In genomic region chr7:87413951-87414381, GRCh38 we compare ENCODE assay signal across 14 cellular contexts.
DNase-seq lines count a peak whose midpoint lies in the region; ATAC-seq and TF ChIP-seq lines count a peak whose summit lies in the region.
"Had no signal": no experiment of that assay in that cellular context is flagged by ENCODE, and none has a peak within 500 bp of the region (broad histone marks: within the 10 kb centered on the region; RNA-seq: fewer than 3 reads in every experiment).

No MANE protein-coding gene starts in this region.

- H3K4me2 ChIP-seq in mesenchymal stem cell (ENCODE audit: low read length, poor library complexity, severe bottlenecking), result no peak overlapping the region

- intact Hi-C loops in upper lobe of right lung (cut with DNase I), result loop anchor here (5.0 kb wide), 1 partner anchor 102 kb away; no protein-coding TSS in a partner anchor

- CTCF ChIA-PET in AG04449 (lab: Yijun Ruan, JAX), result interaction anchor here (0.6 to 19.3 kb wide), 11 partner anchors 9 to 280 kb away, joined by 4 to 488 read pairs (median 18); no protein-coding TSS in a partner anchor

- H3K4ac ChIP-seq in mesenchymal stem cell (ENCODE audit: low read depth in 1 of 2, low read length in 2 of 2), result peak overlapping the region in 1 of 2 experiments; percentile 33

- H3K4me1 ChIP-seq in mesenchymal stem cell (ENCODE audit: control insufficient read depth, insufficient read depth, low read depth, low read length) (peaks cover 4% of the 10 kb centered on the region), upper lobe of right lung (no peaks in the 10 kb centered on the region)
- H3K4me1 ChIP-seq: BE2C had no signal

- H3K27ac ChIP-seq in brain microvascular endothelial cell (no peak overlapping the region), mesenchymal stem cell (ENCODE audit: low read length, poor library complexity, severe bottlenecking) (peak overlapping the region; percentile 75), upper lobe of right lung (no peak overlapping the region)
- H3K27ac ChIP-seq: SJSA1 had no signal

- peak overlapping the region; percentile 74 for H2AK5ac ChIP-seq in mesenchymal stem cell (ENCODE audit: low read length, severe bottlenecking)

- no peak overlapping the region for H3K23ac ChIP-seq in mesenchymal stem cell (ENCODE audit: low read length in 2 of 2)

- H3K9ac ChIP-seq in mesenchymal stem cell (ENCODE audit: low read length), result peak overlapping the region; percentile 64

- H2AFZ ChIP-seq in mesenchymal stem cell (ENCODE audit: low read depth, low read length), result no peak overlapping the region

- H3K4me3 ChIP-seq in AG04449 (ENCODE audit: low read depth, low read length) (no peak overlapping the region), brain microvascular endothelial cell (ENCODE audit: low read depth, low read length) (no peak overlapping the region), mesenchymal stem cell (ENCODE audit: insufficient read depth in 1 of 2, low read depth in 1 of 2, low read length in 2 of 2) (no peak overlapping the region), upper lobe of right lung (no peak overlapping the region)
- H3K4me3 ChIP-seq: SJSA1 had no signal

- H2BK12ac ChIP-seq in mesenchymal stem cell (ENCODE audit: low read length in 2 of 2), result peak overlapping the region in 1 of 2 experiments; percentile 29

- no peaks in the 10 kb centered on the region for H3K36me3 ChIP-seq in brain microvascular endothelial cell (replicated peaks)
- no peaks in the 10 kb centered on the region for H3K36me3 ChIP-seq in mesenchymal stem cell (ENCODE audit: control insufficient read depth in 1 of 2, insufficient read depth in 2 of 2, low read depth in 1 of 2, low read length in 2 of 2)
- no peaks in the 10 kb centered on the region for H3K36me3 ChIP-seq in upper lobe of right lung
- H3K36me3 ChIP-seq: BE2C, SJSA1 had no signal

- POLR2A ChIA-PET in AG04449 (lab: Yijun Ruan, JAX), result interaction anchor here (0.8 to 1.0 kb wide), 2 partner anchors 69 to 261 kb away, joined by 3 read pairs; partner anchors contain the start of genes CROT and DMTF1

- H3K18ac ChIP-seq in mesenchymal stem cell (ENCODE audit: low read depth in 1 of 2, low read length in 2 of 2), result peak overlapping the region in 1 of 2 experiments; percentile 77

- DNase-seq in AG04449 (ENCODE audit: low read depth, low spot score), result peak; percentile 28
- peak; percentile 15 for DNase-seq in HK-2 (ENCODE audit: unreplicated experiment)
- peak; percentile 25 for DNase-seq in brain microvascular endothelial cell
- peak; percentile 39 for DNase-seq in mesenchymal stem cell
- no peak for DNase-seq in 8988T
- no peak for DNase-seq in upper lobe of right lung
- DNase-seq: activated CD4-positive, alpha-beta T cell treated with anti-CD3 and anti-CD28 coated beads for 48 hours; activated gamma-delta T cell treated with Interleukin-2 at 50 U/mL for 16 hours; BE2C; NCI-H526; stimulated activated naive CD4-positive, alpha-beta T cell treated with Interleukin-2 at 50 U/mL for 16 hours had no signal

- H3K9me3 ChIP-seq in mesenchymal stem cell (ENCODE audit: control insufficient read depth, low read length) (no peaks in the 10 kb centered on the region), upper lobe of right lung (no peaks in the 10 kb centered on the region)
- H3K9me3 ChIP-seq: BE2C, SJSA1 had no signal

- H2BK15ac ChIP-seq in mesenchymal stem cell (ENCODE audit: low read depth, poor library complexity, severe bottlenecking), result no peak overlapping the region

- WGBS in mesenchymal stem cell, result 70% methylated on average over 2 of the region's 3 CpGs

- H4K91ac ChIP-seq in mesenchymal stem cell (ENCODE audit: low read length), result no peak overlapping the region

- H3K14ac ChIP-seq in mesenchymal stem cell (ENCODE audit: low read length in 2 of 2), result no peak overlapping the region

- H3K79me1 ChIP-seq in mesenchymal stem cell (replicated peaks; ENCODE audit: low read length, poor library complexity, severe bottlenecking), result no peaks in the 10 kb centered on the region

- ATAC-seq in GM18502 (IDR thresholded peaks at IDR 0.05; ENCODE audit: poor library complexity, unreplicated experiment) (no peak), GM18498 (IDR thresholded peaks at IDR 0.05; ENCODE audit: unreplicated experiment) (no peak), upper lobe of right lung (no peak)

- no peak overlapping the region for H4K8ac ChIP-seq in mesenchymal stem cell (ENCODE audit: low read length)

- in situ Hi-C loops in brain microvascular endothelial cell (cut with HindIII; ENCODE audit: low pct_ligation_motif_present, low sequenced_read_pairs), result loop anchor here (25.0 kb wide), 1 partner anchor 102 kb away; no protein-coding TSS in a partner anchor

- peak overlapping the region; percentile 40 for H2BK5ac ChIP-seq in mesenchymal stem cell (ENCODE audit: low read depth, low read length, poor library complexity, severe bottlenecking)

- TF ChIP-seq CTCF in AG04449 (IDR thresholded peaks at IDR 0.05; ENCODE audit: insufficient read depth, low read length, missing control alignments) (no peak), brain microvascular endothelial cell (IDR thresholded peaks at IDR 0.05; ENCODE audit: low read depth, low read length, missing control alignments) (no peak), upper lobe of right lung (IDR thresholded peaks at IDR 0.05) (no peak)

- no peaks in the 10 kb centered on the region for H3K27me3 ChIP-seq in brain microvascular endothelial cell (replicated peaks)
- no peaks in the 10 kb centered on the region for H3K27me3 ChIP-seq in mesenchymal stem cell (ENCODE audit: control insufficient read depth in 1 of 2, insufficient read depth in 1 of 2, low read length in 2 of 2)
- H3K27me3 ChIP-seq in upper lobe of right lung, result no peaks in the 10 kb centered on the region
- H3K27me3 ChIP-seq: BE2C, SJSA1 had no signal

- no peak overlapping the region for H2BK120ac ChIP-seq in mesenchymal stem cell (ENCODE audit: low read depth, low read length)

Comparison
In these comparisons a context has a peak if more than half of its experiments do, and no peak if none do; other contexts are left out.
1. DNase-seq: peak in AG04449 (single experiment), HK-2 (single experiment), brain microvascular endothelial cell (single experiment) and mesenchymal stem cell (single experiment); none in 8988T (single experiment) and upper lobe of right lung (single experiment).